ENCODE assay signal across 20 cellular contexts in the genomic region with DNA sequence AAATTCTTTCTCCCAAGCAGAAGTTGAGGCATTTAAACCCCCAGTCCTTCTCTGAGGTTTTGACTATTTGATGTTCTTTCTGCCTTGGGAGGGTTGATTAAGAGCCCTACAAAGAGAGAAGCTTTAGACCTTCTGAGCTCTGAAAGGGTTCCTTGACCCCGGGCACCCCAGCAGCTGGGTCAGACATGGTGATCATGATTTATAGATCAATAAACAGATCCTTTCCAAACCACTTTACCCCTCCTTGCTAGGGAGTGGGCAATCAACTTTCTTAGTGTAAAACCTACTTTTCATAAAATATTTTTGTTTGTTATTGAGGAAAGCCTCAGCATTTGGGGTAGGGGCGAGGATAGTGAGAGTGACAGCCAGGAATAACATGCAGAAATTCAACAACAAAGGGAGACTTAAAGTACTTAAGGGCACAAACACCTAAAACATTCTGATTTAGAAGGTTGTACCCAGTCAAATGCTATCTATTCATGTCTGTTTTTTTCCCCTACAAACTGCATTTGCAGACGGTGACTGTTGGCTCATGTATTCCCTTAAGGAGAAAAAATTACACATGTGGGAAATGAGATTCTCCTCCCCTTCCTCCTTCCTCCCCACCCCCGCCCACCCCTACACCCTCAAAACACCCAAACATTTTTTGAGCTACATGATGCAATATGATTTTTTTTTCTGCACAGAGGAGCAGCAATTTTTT.
DNase-seq lines count a peak whose midpoint lies in the region; ATAC-seq, FAIRE-seq and TF ChIP-seq lines count a peak whose summit lies in the region.
"Had no signal": no experiment of that assay in that cellular context is flagged by ENCODE, and none has a peak within 500 bp of the region (broad histone marks: within the 10 kb centered on the region; RNA-seq: fewer than 3 reads in every experiment).

No MANE protein-coding gene starts in this region.

- 19 to 26% methylated on average over 4 of the region's 4 CpGs for WGBS in GM23248 (ENCODE audit: low coverage in 1 of 2, low lambda C conversion rate in 2 of 2, missing lambda C conversion rate in 2 of 2), 2 experiments

- H2AFZ ChIP-seq in GM23248, result peak overlapping the region; percentile 73
- no peak overlapping the region for H2AFZ ChIP-seq in astrocyte (ENCODE audit: low read depth, low read length)

- peaks cover 53% of the 10 kb centered on the region for H3K4me1 Mint-ChIP-seq in astrocyte (ENCODE audit: low read depth, unreplicated experiment)
- no peaks in the 10 kb centered on the region for H3K4me1 Mint-ChIP-seq in effector memory CD8-positive, alpha-beta T cell (ENCODE audit: low read depth in 2 of 2)
- H3K4me1 Mint-ChIP-seq: activated naive CD4-positive, alpha-beta T cell treated with anti-CD3 and anti-CD28 coated beads, Interleukin-2, amount 50 U/mL, for 24 hours; immature natural killer cell had no signal

- H3F3A ChIP-seq in GM23248 (ENCODE audit: insufficient read depth), result peaks cover 16% of the 10 kb centered on the region

- H3K9me3 Mint-ChIP-seq in astrocyte (ENCODE audit: unreplicated experiment), result no peaks in the 10 kb centered on the region
- H3K9me3 Mint-ChIP-seq in effector memory CD8-positive, alpha-beta T cell, result no peaks in the 10 kb centered on the region
- H3K9me3 Mint-ChIP-seq: activated naive CD4-positive, alpha-beta T cell treated with anti-CD3 and anti-CD28 coated beads, Interleukin-2, amount 50 U/mL, for 24 hours had no signal

- H3K27me3 Mint-ChIP-seq in astrocyte (ENCODE audit: low read depth, unreplicated experiment), result no peaks in the 10 kb centered on the region
- peaks cover 15 to 38% of the 10 kb centered on the region in 2 donors for H3K27me3 Mint-ChIP-seq in effector memory CD8-positive, alpha-beta T cell

- H3K4me3 ChIP-seq in GM23248 (peak overlapping the region; percentile 51), astrocyte (ENCODE audit: insufficient read depth, low read depth, low read length) (no peak overlapping the region), fibroblast of villous mesenchyme (ENCODE audit: low read depth, low read length) (no peak overlapping the region), skeletal muscle cell (ENCODE audit: low read depth, low read length) (no peak overlapping the region)
- H3K4me3 ChIP-seq: MG63 had no signal

- FAIRE-seq in astrocyte (lab: Jason Lieb, UNC), result no peak
- FAIRE-seq: GM18507 had no signal

- in situ Hi-C loops in GM23248 (cut with MboI), result no loop called here

- H3K36me3 ChIP-seq in GM23248 (ENCODE audit: low read depth), result no peaks in the 10 kb centered on the region
- H3K36me3 ChIP-seq in astrocyte (ENCODE audit: insufficient read depth, low read length), result no peaks in the 10 kb centered on the region
- H3K36me3 ChIP-seq: BE2C, MG63 had no signal

- TF ChIP-seq CTCF in astrocyte (IDR thresholded peaks at IDR 0.05; ENCODE audit: insufficient read depth, low read depth, low read length) (no peak), fibroblast of villous mesenchyme (IDR thresholded peaks at IDR 0.05; ENCODE audit: insufficient read depth, low read depth, low read length) (no peak)

- no peak overlapping the region for H3K4me3 Mint-ChIP-seq in astrocyte (ENCODE audit: unreplicated experiment)
- H3K4me3 Mint-ChIP-seq in effector memory CD8-positive, alpha-beta T cell, result no peak overlapping the region
- H3K4me3 Mint-ChIP-seq: activated naive CD4-positive, alpha-beta T cell treated with anti-CD3 and anti-CD28 coated beads, Interleukin-2, amount 50 U/mL, for 24 hours; immature natural killer cell had no signal

- H3K27ac ChIP-seq in GM23248 (peak overlapping the region; percentile 48), astrocyte (ENCODE audit: low read depth, low read length) (no peak overlapping the region)

- no peaks in the 10 kb centered on the region for H4K20me1 ChIP-seq in GM23248 (ENCODE audit: insufficient read depth)
- no peaks in the 10 kb centered on the region for H4K20me1 ChIP-seq in astrocyte (ENCODE audit: insufficient read depth, low read length)

- H3K36me3 Mint-ChIP-seq in astrocyte (ENCODE audit: low read depth, unreplicated experiment), result no peaks in the 10 kb centered on the region
- no peaks in the 10 kb centered on the region for H3K36me3 Mint-ChIP-seq in effector memory CD8-positive, alpha-beta T cell (ENCODE audit: insufficient read depth)
- H3K36me3 Mint-ChIP-seq: activated naive CD4-positive, alpha-beta T cell treated with anti-CD3 and anti-CD28 coated beads, Interleukin-2, amount 50 U/mL, for 24 hours; immature natural killer cell had no signal

- H3K4me2 ChIP-seq in GM23248 (ENCODE audit: unreplicated experiment), result peak overlapping the region; percentile 62
- no peak overlapping the region for H3K4me2 ChIP-seq in astrocyte (ENCODE audit: low read length)

- no peaks in the 10 kb centered on the region for H3K9me2 ChIP-seq in GM23248 (ENCODE audit: insufficient read depth)

- H3K79me2 ChIP-seq in GM23248 (ENCODE audit: insufficient read depth) (no peaks in the 10 kb centered on the region), astrocyte (ENCODE audit: insufficient read depth, low read length) (no peaks in the 10 kb centered on the region)

- no peak for ATAC-seq in HG02981 (IDR thresholded peaks at IDR 0.05; ENCODE audit: unreplicated experiment)
- ATAC-seq in effector memory CD8-positive, alpha-beta T cell (replicated peaks), result no peak
- ATAC-seq: PC-3 had no signal

- H3K9ac ChIP-seq in GM23248, result peak overlapping the region; percentile 37; the same call in 1 of the 2 replicates
- H3K9ac ChIP-seq in astrocyte (ENCODE audit: low read length), result no peak overlapping the region

- H3K27ac Mint-ChIP-seq in astrocyte (ENCODE audit: unreplicated experiment), result peak overlapping the region; percentile 98
- no peak overlapping the region for H3K27ac Mint-ChIP-seq in effector memory CD8-positive, alpha-beta T cell
- H3K27ac Mint-ChIP-seq: activated naive CD4-positive, alpha-beta T cell treated with anti-CD3 and anti-CD28 coated beads, Interleukin-2, amount 50 U/mL, for 24 hours; immature natural killer cell had no signal

- H3K27me3 ChIP-seq in GM23248 (replicated peaks; ENCODE audit: insufficient read depth) (no peaks in the 10 kb centered on the region), astrocyte (ENCODE audit: insufficient read depth, low read length) (no peaks in the 10 kb centered on the region)
- H3K27me3 ChIP-seq: BE2C, MG63 had no signal

- no peaks in the 10 kb centered on the region for H3K9me3 ChIP-seq in GM23248 (ENCODE audit: low read depth)
- peaks cover 3% of the 10 kb centered on the region for H3K9me3 ChIP-seq in astrocyte (ENCODE audit: insufficient read depth, low read depth, low read length)
- H3K9me3 ChIP-seq: BE2C, MG63 had no signal

- DNase-seq in GM23248 (peak; percentile 71), astrocyte (ENCODE audit: low read depth) (peak; percentile 45), fibroblast of villous mesenchyme (ENCODE audit: low read depth) (peak; percentile 69), skeletal muscle cell (ENCODE audit: low read depth) (peak; percentile 37), KG1 (lab: John Stamatoyannopoulos, UW) (no peak)
- DNase-seq in effector memory CD8-positive, alpha-beta T cell, result no peak
- no peak for DNase-seq in stimulated activated CD4-positive, alpha-beta T cell treated with anti-CD3 and anti-CD28 coated beads, Interleukin-12 subunit alpha, Interleukin-12 subunit beta, amount 100 ng/mL, for 4 hours
- DNase-seq: BE2C; glutamatergic neuron; immature natural killer cell; MG63; midbrain; NCI-H2029 treated with DMSO at 0.1 percent for 48 hours; NCI-H524 treated with DMSO at 0.1 percent for 48 hours; occipital lobe; PC-3; stimulated activated CD4-positive, alpha-beta T cell treated with anti-CD3 and anti-CD28 coated beads, Interleukin-4, amount 100 ng/mL, for 1 hour had no signal

- H3K4me1 ChIP-seq in GM23248 (ENCODE audit: insufficient read depth) (peaks cover 32% of the 10 kb centered on the region), astrocyte (ENCODE audit: insufficient read depth, low read length) (peaks cover 10% of the 10 kb centered on the region)
- H3K4me1 ChIP-seq: BE2C had no signal

Comparison
In these comparisons a context has a peak if more than half of its experiments do, and no peak if none do; other contexts are left out.
1. DNase-seq: peak in GM23248 (single experiment), astrocyte (single experiment), fibroblast of villous mesenchyme (single experiment) and skeletal muscle cell (single experiment); none in KG1 (single experiment), effector memory CD8-positive, alpha-beta T cell (0 of 3) and stimulated activated CD4-positive, alpha-beta T cell treated with anti-CD3 and anti-CD28 coated beads, Interleukin-12 subunit alpha, Interleukin-12 subunit beta, amount 100 ng/mL, for 4 hours (single experiment).